ENCODE assay signal across 27 cellular contexts in genomic region chr15:27686971-27687370, GRCh38.
DNase-seq lines count a peak whose midpoint lies in the region; FAIRE-seq and TF ChIP-seq lines count a peak whose summit lies in the region.
"Had no signal": no experiment of that assay in that cellular context is flagged by ENCODE, and none has a peak within 500 bp of the region (broad histone marks: within the 10 kb centered on the region; RNA-seq: fewer than 3 reads in every experiment).

No MANE protein-coding gene starts in this region.

- H3K27ac ChIP-seq in HUES48 (ENCODE audit: low read depth, low read length) (peak overlapping the region; percentile 59), mesenchymal stem cell (ENCODE audit: low read length, poor library complexity, severe bottlenecking) (no peak overlapping the region)
- H3K27ac ChIP-seq: BLaER1 treated with 17β-estradiol and CSF1 and Interleukin-3, amounts not matched to agents 10 nM and 100 nM had no signal

- H2AK5ac ChIP-seq in mesenchymal stem cell (ENCODE audit: low read length, severe bottlenecking): peak overlapping the region; percentile 21

- H3K9ac ChIP-seq in HUES48 (ENCODE audit: low read depth, low read length): no peak overlapping the region
- no peak overlapping the region for H3K9ac ChIP-seq in mesenchymal stem cell (ENCODE audit: low read length)
- H3K9ac ChIP-seq: BLaER1 treated with 17β-estradiol and CSF1 and Interleukin-3, amounts not matched to agents 10 nM and 100 nM had no signal

- H3K27me3 ChIP-seq in HUES48 (ENCODE audit: control insufficient read depth, insufficient read depth, low read length): no peaks in the 10 kb centered on the region
- no peaks in the 10 kb centered on the region for H3K27me3 ChIP-seq in mesenchymal stem cell (ENCODE audit: control insufficient read depth in 1 of 2, insufficient read depth in 1 of 2, low read length in 2 of 2)
- H3K27me3 ChIP-seq: BLaER1 treated with 17β-estradiol and CSF1 and Interleukin-3, amounts not matched to agents 10 nM and 100 nM had no signal

- FAIRE-seq in urothelium cell line (lab: Jason Lieb, UNC): peak; percentile 50
- FAIRE-seq: A204.1, GM12878 had no signal

- H3K9me3 ChIP-seq in HUES48 (ENCODE audit: control insufficient read depth, insufficient read depth, low read length) (no peaks in the 10 kb centered on the region), mesenchymal stem cell (ENCODE audit: control insufficient read depth, low read length) (no peaks in the 10 kb centered on the region)
- H3K9me3 ChIP-seq: BLaER1 treated with 17β-estradiol and CSF1 and Interleukin-3, amounts not matched to agents 10 nM and 100 nM had no signal

- H2BK120ac ChIP-seq in mesenchymal stem cell (ENCODE audit: low read depth, low read length): no peak overlapping the region

- no peak overlapping the region for H2BK5ac ChIP-seq in mesenchymal stem cell (ENCODE audit: low read depth, low read length, poor library complexity, severe bottlenecking)

- no peak for DNase-seq in chondrocyte (ENCODE audit: low spot score)
- no peak for DNase-seq in mesenchymal stem cell
- DNase-seq in urothelium cell line (ENCODE audit: low spot score): no peak
- DNase-seq in iPS-NIHi7 (ENCODE audit: extremely low spot score): no peak
- no peak for DNase-seq in COLO829 (ENCODE audit: low spot score)
- DNase-seq in activated CD8-positive, alpha-beta memory T cell treated with anti-CD3 and anti-CD28 coated beads, Interleukin-2, amount 50 U/mL, for 4 hours: no peak
- DNase-seq: AML-193; CD4-positive, alpha-beta T cell; COR-L47; DMS79; EL; GDM1; H7; KBM-7; MV-4-11; NCI-H1105; NCI-H1436 treated with DMSO at 0.1 percent for 48 hours; NCI-H187 treated with DMSO at 0.1 percent for 48 hours; NCI-H2107; NCI-H446; NCI-H524 treated with DMSO at 0.1 percent for 48 hours; NCI-H774; Right ventricle myocardium superior had no signal

- no peaks in the 10 kb centered on the region for H3K79me1 ChIP-seq in mesenchymal stem cell (replicated peaks; ENCODE audit: low read length, poor library complexity, severe bottlenecking)

- H3K18ac ChIP-seq in mesenchymal stem cell (ENCODE audit: low read depth in 1 of 2, low read length in 2 of 2): no peak overlapping the region

- 0 out of 2 replicates have a peak, but pooled peaks cover 7% of the 10 kb centered on the region for H3K4me1 ChIP-seq in HUES48 (ENCODE audit: control insufficient read depth, insufficient read depth, low read length)
- H3K4me1 ChIP-seq in mesenchymal stem cell (ENCODE audit: control insufficient read depth, insufficient read depth, low read depth, low read length): peaks cover 4% of the 10 kb centered on the region
- H3K4me1 ChIP-seq: BLaER1 treated with 17β-estradiol and CSF1 and Interleukin-3, amounts not matched to agents 10 nM and 100 nM had no signal

- H3K9me3 Mint-ChIP-seq in chondrocyte (ENCODE audit: low read depth): peaks cover 2% of the 10 kb centered on the region
- H3K9me3 Mint-ChIP-seq: CD4-positive, alpha-beta T cell had no signal

- H3K27ac Mint-ChIP-seq in chondrocyte (ENCODE audit: unreplicated experiment): peak overlapping the region; percentile 87
- H3K27ac Mint-ChIP-seq: CD4-positive, alpha-beta T cell had no signal

- H4K91ac ChIP-seq in mesenchymal stem cell (ENCODE audit: low read length): no peak overlapping the region

- H3K4ac ChIP-seq in mesenchymal stem cell (ENCODE audit: low read depth in 1 of 2, low read length in 2 of 2): no peak overlapping the region

- H2AFZ ChIP-seq in mesenchymal stem cell (ENCODE audit: low read depth, low read length): no peak overlapping the region

- H3K4me3 Mint-ChIP-seq in chondrocyte (ENCODE audit: unreplicated experiment): no peak overlapping the region
- H3K4me3 Mint-ChIP-seq: CD4-positive, alpha-beta T cell had no signal

- no peaks in the 10 kb centered on the region for H3K36me3 Mint-ChIP-seq in chondrocyte (ENCODE audit: low read depth)

- no peak overlapping the region for H2BK12ac ChIP-seq in mesenchymal stem cell (ENCODE audit: low read length in 2 of 2)

- H3K27me3 Mint-ChIP-seq in chondrocyte (ENCODE audit: low read depth): no peaks in the 10 kb centered on the region
- H3K27me3 Mint-ChIP-seq: CD4-positive, alpha-beta T cell had no signal

- WGBS in mesenchymal stem cell: 72% methylated on average over 7 of the region's 7 CpGs

- H3K4me2 ChIP-seq in mesenchymal stem cell (ENCODE audit: low read length, poor library complexity, severe bottlenecking): no peak overlapping the region
- H3K4me2 ChIP-seq: BLaER1 treated with 17β-estradiol and CSF1 and Interleukin-3, amounts not matched to agents 10 nM and 100 nM had no signal

- no peak overlapping the region for H3K23ac ChIP-seq in mesenchymal stem cell (ENCODE audit: low read length in 2 of 2)

- no peak overlapping the region for H2BK15ac ChIP-seq in mesenchymal stem cell (ENCODE audit: low read depth, poor library complexity, severe bottlenecking)

- no peak for TF ChIP-seq CTCF in chondrocyte (IDR thresholded peaks at IDR 0.05)

- H3K4me3 ChIP-seq in HUES48 (ENCODE audit: low read depth, low read length) (no peak overlapping the region), mesenchymal stem cell (ENCODE audit: insufficient read depth in 1 of 2, low read depth in 1 of 2, low read length in 2 of 2) (no peak overlapping the region)
- H3K4me3 ChIP-seq: BLaER1 treated with 17β-estradiol and CSF1 and Interleukin-3, amounts not matched to agents 10 nM and 100 nM; GM12878 had no signal

- H4K8ac ChIP-seq in mesenchymal stem cell (ENCODE audit: low read length): peak overlapping the region; percentile 13

- H3K14ac ChIP-seq in mesenchymal stem cell (ENCODE audit: low read length in 2 of 2): no peak overlapping the region

- peaks cover 40% of the 10 kb centered on the region for H3K4me1 Mint-ChIP-seq in chondrocyte (ENCODE audit: low read depth)

- no peaks in the 10 kb centered on the region for H3K36me3 ChIP-seq in HUES48 (ENCODE audit: control insufficient read depth, insufficient read depth, low read length)
- no peaks in the 10 kb centered on the region for H3K36me3 ChIP-seq in mesenchymal stem cell (ENCODE audit: control insufficient read depth in 1 of 2, insufficient read depth in 2 of 2, low read depth in 1 of 2, low read length in 2 of 2)
- H3K36me3 ChIP-seq: BLaER1 treated with 17β-estradiol and CSF1 and Interleukin-3, amounts not matched to agents 10 nM and 100 nM had no signal
